ENCODE assay signal across 8 cellular contexts in the genomic region with DNA sequence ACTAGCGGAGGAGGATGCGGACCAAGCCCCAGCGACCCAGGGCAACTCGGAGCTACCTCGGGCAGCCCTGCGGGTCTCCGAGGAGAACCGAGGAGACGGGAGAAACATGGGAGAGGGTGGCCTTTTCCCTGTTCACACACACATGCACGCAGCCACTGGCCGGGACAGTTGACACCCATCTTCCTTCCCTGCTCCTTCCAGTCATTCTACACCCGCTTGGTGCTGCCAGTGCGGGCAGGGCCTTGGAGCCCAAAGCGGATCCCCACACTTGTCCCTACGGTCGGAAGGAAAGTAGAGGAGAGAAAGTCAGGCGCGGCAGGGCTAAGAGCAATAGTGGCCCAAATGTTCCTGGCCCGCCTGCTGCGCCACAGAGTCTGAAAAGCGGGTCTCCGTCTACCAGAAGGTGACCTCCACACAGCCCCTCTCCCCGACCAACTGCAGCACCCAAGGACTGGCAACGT. TPM values are rescaled to one million over a fixed set of nuclear protein-coding genes. Genes with fewer than 3 reads are reported as not detected.
DNase-seq lines count a peak whose midpoint lies in the region; ATAC-seq and TF ChIP-seq lines count a peak whose summit lies in the region.

No MANE protein-coding gene starts in this region.

- peak overlapping the region; percentile 92 for H3K9ac ChIP-seq in PC-3 (ENCODE audit: low read length)

- no peak for TF ChIP-seq CTCF in PC-3 (conservative IDR thresholded peaks at IDR 0.05; ENCODE audit: low read depth, low read length)
- TF ChIP-seq CTCF in mesothelial cell of epicardium (IDR thresholded peaks at IDR 0.05; ENCODE audit: unreplicated experiment), result no peak
- no peak for TF ChIP-seq CTCF in GM13977 (IDR thresholded peaks at IDR 0.05; ENCODE audit: extremely low read depth, insufficient read depth, missing control alignments)

- peak overlapping the region; percentile 96 for H3K4me2 ChIP-seq in PC-3 (ENCODE audit: low read length)

- intact Hi-C loops in PC-3 (cut with micrococcal nuclease), result loop anchor here (2.0 to 10.0 kb wide), 7 partner anchors 84 to 914 kb away; partner anchors contain the start of gene BANK1
- intact Hi-C loops in dendritic cell treated with granulocyte-macrophage colony-stimulating factor and Interleukin-4, amounts not matched to agents 40 ng/mL and 50 ng/mL, for 4 days (cut with micrococcal nuclease), result loop anchor here (5.0 to 10.0 kb wide), 6 partner anchors 71 to 1784 kb away; partner anchors contain the start of genes BANK1 and TRMT10A

- in situ Hi-C loops in GM13977 (cut with MboI; ENCODE audit: low pct_unique_long_range_greater_than_20kb, low sequenced_read_pairs, unreplicated experiment), result no loop called here

- H3K27ac ChIP-seq in PC-3 (ENCODE audit: low read length), result peak overlapping the region; percentile 93

- H3K9me3 ChIP-seq in PC-3 (ENCODE audit: low read length), result no peaks in the 10 kb centered on the region

- H3K4me1 Mint-ChIP-seq in dendritic cell treated with granulocyte-macrophage colony-stimulating factor and Interleukin-4, amounts not matched to agents 40 ng/mL and 50 ng/mL, for 4 days (ENCODE audit: low read depth), result peaks cover 40% of the 10 kb centered on the region
- H3K4me1 Mint-ChIP-seq in mesothelial cell of epicardium, result peaks cover 14% of the 10 kb centered on the region

- no TSS peak for BruUV-seq in PC-3 (replicated peaks; lab: Mats Ljungman, UMichigan)

- POLR2A ChIA-PET in PC-3 (lab: Charles Lee; ENCODE audit: unreplicated experiment), result interaction anchor here (0.6 to 1.6 kb wide), 5 partner anchors 8 to 328 kb away, joined by 3 to 8 read pairs (median 8); no protein-coding TSS in a partner anchor

- peak overlapping the region; percentile 97 for H3K4me3 ChIP-seq in PC-3 (ENCODE audit: low read length)

- no peaks in the 10 kb centered on the region for H3K36me3 ChIP-seq in PC-3 (ENCODE audit: low read depth, low read length)

- peaks cover 10% of the 10 kb centered on the region; the same call in 1 of the 2 replicates for H4K20me1 ChIP-seq in PC-3 (ENCODE audit: low read length)

- peaks cover 23% of the 10 kb centered on the region for H3K36me3 Mint-ChIP-seq in dendritic cell treated with granulocyte-macrophage colony-stimulating factor and Interleukin-4, amounts not matched to agents 40 ng/mL and 50 ng/mL, for 4 days (ENCODE audit: low read depth)
- H3K36me3 Mint-ChIP-seq in mesothelial cell of epicardium, result no peaks in the 10 kb centered on the region

- H3F3A ChIP-seq in PC-3 (ENCODE audit: low read length, unreplicated experiment), result no peaks in the 10 kb centered on the region

- H3K4me3 Mint-ChIP-seq in dendritic cell treated with granulocyte-macrophage colony-stimulating factor and Interleukin-4, amounts not matched to agents 40 ng/mL and 50 ng/mL, for 4 days, result peak overlapping the region; percentile 86
- peak overlapping the region; percentile 95 for H3K4me3 Mint-ChIP-seq in mesothelial cell of epicardium

- H3K27ac Mint-ChIP-seq in dendritic cell treated with granulocyte-macrophage colony-stimulating factor and Interleukin-4, amounts not matched to agents 40 ng/mL and 50 ng/mL, for 4 days, result peak overlapping the region; percentile 94
- H3K27ac Mint-ChIP-seq in mesothelial cell of epicardium, result peak overlapping the region; percentile 98

- no peaks in the 10 kb centered on the region for H3K27me3 ChIP-seq in PC-3 (ENCODE audit: low read length)

- ATAC-seq in PC-3, result 0 out of 2 replicates have a peak, but pooled peaks have one; percentile 2

- peaks cover 41% of the 10 kb centered on the region for H3K79me2 ChIP-seq in PC-3 (ENCODE audit: low read length)

- H3K9me2 ChIP-seq in PC-3 (replicated peaks; ENCODE audit: low read length), result no peaks in the 10 kb centered on the region

- peaks cover 8% of the 10 kb centered on the region for H3K27me3 Mint-ChIP-seq in dendritic cell treated with granulocyte-macrophage colony-stimulating factor and Interleukin-4, amounts not matched to agents 40 ng/mL and 50 ng/mL, for 4 days
- peaks cover 15% of the 10 kb centered on the region for H3K27me3 Mint-ChIP-seq in mesothelial cell of epicardium (ENCODE audit: low read depth)

- CTCF ChIA-PET in PC-3 (lab: Charles Lee), result no interaction called here

- H3K4me1 ChIP-seq in PC-3 (ENCODE audit: insufficient read depth, low read length), result peaks cover 27% of the 10 kb centered on the region

- H2AFZ ChIP-seq in PC-3 (ENCODE audit: low read length), result peak overlapping the region; percentile 86; the same call in 1 of the 2 replicates

- DNase-seq in DMS53 (lab: John Stamatoyannopoulos, UW), result peak; percentile 74
- no peak for DNase-seq in DMS53 treated with DMSO at 0.1 percent for 48 hours (lab: John Stamatoyannopoulos, UW; ENCODE audit: unreplicated experiment)
- peak; percentile 31 for DNase-seq in PC-3
- DNase-seq in mesothelial cell of epicardium (ENCODE audit: low spot score in 2 of 2, unreplicated experiment in 2 of 2), result no peak
- DNase-seq in central memory CD4-positive, alpha-beta T cell, result no peak
- no peak for DNase-seq in SHP77 treated with DMSO at 0.1 percent for 48 hours (lab: John Stamatoyannopoulos, UW)
- no peak for DNase-seq in GM13977 (ENCODE audit: low spot score)

- no peaks in the 10 kb centered on the region for H3K9me3 Mint-ChIP-seq in dendritic cell treated with granulocyte-macrophage colony-stimulating factor and Interleukin-4, amounts not matched to agents 40 ng/mL and 50 ng/mL, for 4 days
- H3K9me3 Mint-ChIP-seq in mesothelial cell of epicardium, result no peaks in the 10 kb centered on the region

RNA-seq across cellular contexts. Expression of gene PPP3CA, which starts 1.1 kb away (rescaled TPM):
- total RNA-seq in PC-3 (2014; rRNA removed) (15.5 and 19.2 TPM in 2 replicates), mesothelial cell of epicardium (23.5 to 25.8 TPM (median 24.1 TPM) in 3 replicates)

Comparison
In these comparisons a context has a peak if more than half of its experiments do, and no peak if none do; other contexts are left out.
1. DNase-seq: peak in DMS53 (single experiment) and PC-3 (single experiment); none in DMS53 treated with DMSO at 0.1 percent for 48 hours (single experiment), mesothelial cell of epicardium (0 of 2), central memory CD4-positive, alpha-beta T cell (single experiment), SHP77 treated with DMSO at 0.1 percent for 48 hours (single experiment) and GM13977 (single experiment).